ENCODE assay signal across 1 cellular context in the genomic region with DNA sequence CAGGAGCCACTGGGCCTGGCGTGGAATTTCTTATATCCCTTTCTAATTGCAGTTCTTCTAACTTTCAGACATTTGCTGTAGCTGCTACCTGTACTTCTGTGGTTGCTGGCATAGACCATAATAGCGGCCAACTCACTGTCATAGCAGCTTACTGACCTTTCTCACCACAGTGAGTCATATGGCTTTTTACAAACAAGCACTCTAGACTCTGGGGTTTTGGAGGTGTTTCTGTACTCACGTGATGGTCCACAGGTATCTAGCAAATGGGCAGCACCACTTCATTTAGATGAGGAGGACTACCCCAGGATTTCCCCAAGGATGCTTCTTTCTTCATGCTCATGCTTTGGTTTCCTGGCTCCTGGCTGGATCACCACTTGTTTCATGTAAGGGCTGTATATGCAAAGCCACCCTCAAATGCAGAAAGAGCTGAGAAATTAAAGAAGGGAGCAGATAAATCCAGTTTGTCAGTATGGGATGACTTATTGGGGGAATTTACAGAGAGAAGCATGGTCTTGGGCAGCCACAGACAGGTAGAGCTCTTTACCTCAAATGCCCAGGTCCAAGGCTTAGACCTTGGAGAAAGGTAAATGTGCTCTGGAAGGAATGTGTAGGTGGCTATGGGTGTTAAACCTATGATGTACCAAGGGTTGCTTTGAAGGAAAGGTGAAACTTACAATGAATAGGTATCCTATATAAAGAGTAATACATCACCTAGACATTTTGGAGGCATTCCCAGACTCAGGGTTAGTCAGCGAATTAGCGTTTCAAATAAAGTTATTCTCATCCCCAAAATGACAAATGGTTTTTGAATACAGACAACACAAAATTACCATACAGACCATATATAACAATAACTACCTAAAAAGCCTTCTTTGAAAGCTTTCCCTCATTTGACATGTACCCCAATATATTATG.
TF ChIP-seq lines count a peak whose summit lies in the region.

No MANE protein-coding gene starts in this region.

TF ChIP-seq in HepG2, 621 proteins besides CTCF, POLR2A, EP300 and RAD21:
- TF ChIP-seq, protein P1, sequence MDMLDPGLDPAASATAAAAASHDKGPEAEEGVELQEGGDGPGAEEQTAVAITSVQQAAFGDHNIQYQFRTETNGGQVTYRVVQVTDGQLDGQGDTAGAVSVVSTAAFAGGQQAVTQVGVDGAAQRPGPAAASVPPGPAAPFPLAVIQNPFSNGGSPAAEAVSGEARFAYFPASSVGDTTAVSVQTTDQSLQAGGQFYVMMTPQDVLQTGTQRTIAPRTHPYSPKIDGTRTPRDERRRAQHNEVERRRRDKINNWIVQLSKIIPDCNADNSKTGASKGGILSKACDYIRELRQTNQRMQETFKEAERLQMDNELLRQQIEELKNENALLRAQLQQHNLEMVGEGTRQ (IDR thresholded peaks at IDR 0.05; ENCODE audit: low read depth, low read length), result no peak
- TF ChIP-seq, protein P1 (CRISPR knock-in tag; IDR thresholded peaks at IDR 0.05; ENCODE audit: borderline replicate concordance), result peak; percentile 66; the same call in 1 of the 2 replicates
- TF ChIP-seq, protein P2, sequence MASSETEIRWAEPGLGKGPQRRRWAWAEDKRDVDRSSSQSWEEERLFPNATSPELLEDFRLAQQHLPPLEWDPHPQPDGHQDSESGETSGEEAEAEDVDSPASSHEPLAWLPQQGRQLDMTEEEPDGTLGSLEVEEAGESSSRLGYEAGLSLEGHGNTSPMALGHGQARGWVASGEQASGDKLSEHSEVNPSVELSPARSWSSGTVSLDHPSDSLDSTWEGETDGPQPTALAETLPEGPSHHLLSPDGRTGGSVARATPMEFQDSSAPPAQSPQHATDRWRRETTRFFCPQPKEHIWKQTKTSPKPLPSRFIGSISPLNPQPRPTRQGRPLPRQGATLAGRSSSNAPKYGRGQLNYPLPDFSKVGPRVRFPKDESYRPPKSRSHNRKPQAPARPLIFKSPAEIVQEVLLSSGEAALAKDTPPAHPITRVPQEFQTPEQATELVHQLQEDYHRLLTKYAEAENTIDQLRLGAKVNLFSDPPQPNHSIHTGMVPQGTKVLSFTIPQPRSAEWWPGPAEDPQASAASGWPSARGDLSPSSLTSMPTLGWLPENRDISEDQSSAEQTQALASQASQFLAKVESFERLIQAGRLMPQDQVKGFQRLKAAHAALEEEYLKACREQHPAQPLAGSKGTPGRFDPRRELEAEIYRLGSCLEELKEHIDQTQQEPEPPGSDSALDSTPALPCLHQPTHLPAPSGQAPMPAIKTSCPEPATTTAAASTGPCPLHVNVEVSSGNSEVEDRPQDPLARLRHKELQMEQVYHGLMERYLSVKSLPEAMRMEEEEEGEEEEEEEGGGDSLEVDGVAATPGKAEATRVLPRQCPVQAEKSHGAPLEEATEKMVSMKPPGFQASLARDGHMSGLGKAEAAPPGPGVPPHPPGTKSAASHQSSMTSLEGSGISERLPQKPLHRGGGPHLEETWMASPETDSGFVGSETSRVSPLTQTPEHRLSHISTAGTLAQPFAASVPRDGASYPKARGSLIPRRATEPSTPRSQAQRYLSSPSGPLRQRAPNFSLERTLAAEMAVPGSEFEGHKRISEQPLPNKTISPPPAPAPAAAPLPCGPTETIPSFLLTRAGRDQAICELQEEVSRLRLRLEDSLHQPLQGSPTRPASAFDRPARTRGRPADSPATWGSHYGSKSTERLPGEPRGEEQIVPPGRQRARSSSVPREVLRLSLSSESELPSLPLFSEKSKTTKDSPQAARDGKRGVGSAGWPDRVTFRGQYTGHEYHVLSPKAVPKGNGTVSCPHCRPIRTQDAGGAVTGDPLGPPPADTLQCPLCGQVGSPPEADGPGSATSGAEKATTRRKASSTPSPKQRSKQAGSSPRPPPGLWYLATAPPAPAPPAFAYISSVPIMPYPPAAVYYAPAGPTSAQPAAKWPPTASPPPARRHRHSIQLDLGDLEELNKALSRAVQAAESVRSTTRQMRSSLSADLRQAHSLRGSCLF (CRISPR knock-in tag; IDR thresholded peaks at IDR 0.05; ENCODE audit: borderline replicate concordance), result no peak
- peak; percentile 38; the same call in 1 of the 2 replicates for TF ChIP-seq TBX3 (IDR thresholded peaks at IDR 0.05; ENCODE audit: borderline replicate concordance)
- 0 out of 2 replicates have a peak, but pooled peaks have one; percentile 20 for TF ChIP-seq RARA (CRISPR knock-in tag; IDR thresholded peaks at IDR 0.05)
- TF ChIP-seq NR2F6 (IDR thresholded peaks at IDR 0.05), result 0 out of 2 replicates have a peak, but pooled peaks have one; percentile 19
- peak; percentile 20; the same call in 1 of the 2 replicates for TF ChIP-seq NR2F6 (CRISPR knock-in tag; IDR thresholded peaks at IDR 0.05)
- peak; percentile 57 for TF ChIP-seq SAP130 (CRISPR knock-in tag; IDR thresholded peaks at IDR 0.05; ENCODE audit: low read depth)
- TF ChIP-seq, protein P3, sequence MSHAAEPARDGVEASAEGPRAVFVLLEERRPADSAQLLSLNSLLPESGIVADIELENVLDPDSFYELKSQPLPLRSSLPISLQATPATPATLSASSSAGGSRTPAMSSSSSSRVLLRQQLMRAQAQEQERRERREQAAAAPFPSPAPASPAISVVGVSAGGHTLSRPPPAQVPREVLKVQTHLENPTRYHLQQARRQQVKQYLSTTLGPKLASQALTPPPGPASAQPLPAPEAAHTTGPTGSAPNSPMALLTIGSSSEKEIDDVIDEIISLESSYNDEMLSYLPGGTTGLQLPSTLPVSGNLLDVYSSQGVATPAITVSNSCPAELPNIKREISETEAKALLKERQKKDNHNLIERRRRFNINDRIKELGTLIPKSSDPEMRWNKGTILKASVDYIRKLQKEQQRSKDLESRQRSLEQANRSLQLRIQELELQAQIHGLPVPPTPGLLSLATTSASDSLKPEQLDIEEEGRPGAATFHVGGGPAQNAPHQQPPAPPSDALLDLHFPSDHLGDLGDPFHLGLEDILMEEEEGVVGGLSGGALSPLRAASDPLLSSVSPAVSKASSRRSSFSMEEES (CRISPR knock-in tag; IDR thresholded peaks at IDR 0.05), result peak; percentile 72; the same call in 1 of the 2 replicates
- peak; percentile 87 for TF ChIP-seq FOSL2 (CRISPR knock-in tag; IDR thresholded peaks at IDR 0.05)
- TF ChIP-seq HCFC1 (IDR thresholded peaks at IDR 0.05; ENCODE audit: low read depth, low read length), result no peak
- TF ChIP-seq, protein P4, sequence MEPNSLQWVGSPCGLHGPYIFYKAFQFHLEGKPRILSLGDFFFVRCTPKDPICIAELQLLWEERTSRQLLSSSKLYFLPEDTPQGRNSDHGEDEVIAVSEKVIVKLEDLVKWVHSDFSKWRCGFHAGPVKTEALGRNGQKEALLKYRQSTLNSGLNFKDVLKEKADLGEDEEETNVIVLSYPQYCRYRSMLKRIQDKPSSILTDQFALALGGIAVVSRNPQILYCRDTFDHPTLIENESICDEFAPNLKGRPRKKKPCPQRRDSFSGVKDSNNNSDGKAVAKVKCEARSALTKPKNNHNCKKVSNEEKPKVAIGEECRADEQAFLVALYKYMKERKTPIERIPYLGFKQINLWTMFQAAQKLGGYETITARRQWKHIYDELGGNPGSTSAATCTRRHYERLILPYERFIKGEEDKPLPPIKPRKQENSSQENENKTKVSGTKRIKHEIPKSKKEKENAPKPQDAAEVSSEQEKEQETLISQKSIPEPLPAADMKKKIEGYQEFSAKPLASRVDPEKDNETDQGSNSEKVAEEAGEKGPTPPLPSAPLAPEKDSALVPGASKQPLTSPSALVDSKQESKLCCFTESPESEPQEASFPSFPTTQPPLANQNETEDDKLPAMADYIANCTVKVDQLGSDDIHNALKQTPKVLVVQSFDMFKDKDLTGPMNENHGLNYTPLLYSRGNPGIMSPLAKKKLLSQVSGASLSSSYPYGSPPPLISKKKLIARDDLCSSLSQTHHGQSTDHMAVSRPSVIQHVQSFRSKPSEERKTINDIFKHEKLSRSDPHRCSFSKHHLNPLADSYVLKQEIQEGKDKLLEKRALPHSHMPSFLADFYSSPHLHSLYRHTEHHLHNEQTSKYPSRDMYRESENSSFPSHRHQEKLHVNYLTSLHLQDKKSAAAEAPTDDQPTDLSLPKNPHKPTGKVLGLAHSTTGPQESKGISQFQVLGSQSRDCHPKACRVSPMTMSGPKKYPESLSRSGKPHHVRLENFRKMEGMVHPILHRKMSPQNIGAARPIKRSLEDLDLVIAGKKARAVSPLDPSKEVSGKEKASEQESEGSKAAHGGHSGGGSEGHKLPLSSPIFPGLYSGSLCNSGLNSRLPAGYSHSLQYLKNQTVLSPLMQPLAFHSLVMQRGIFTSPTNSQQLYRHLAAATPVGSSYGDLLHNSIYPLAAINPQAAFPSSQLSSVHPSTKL (CRISPR knock-in tag; IDR thresholded peaks at IDR 0.05), result peak; percentile 11; the same call in 1 of the 2 replicates
- peak; percentile 49 for TF ChIP-seq TBX2 (CRISPR knock-in tag; IDR thresholded peaks at IDR 0.05; ENCODE audit: borderline replicate concordance)
- TF ChIP-seq NONO (IDR thresholded peaks at IDR 0.05), result no peak
- TF ChIP-seq NONO (CRISPR knock-in tag; conservative IDR thresholded peaks at IDR 0.05), result no peak
- TF ChIP-seq ZSCAN9 (CRISPR knock-in tag; IDR thresholded peaks at IDR 0.05; ENCODE audit: borderline replicate concordance), result no peak
- TF ChIP-seq, protein P5, sequence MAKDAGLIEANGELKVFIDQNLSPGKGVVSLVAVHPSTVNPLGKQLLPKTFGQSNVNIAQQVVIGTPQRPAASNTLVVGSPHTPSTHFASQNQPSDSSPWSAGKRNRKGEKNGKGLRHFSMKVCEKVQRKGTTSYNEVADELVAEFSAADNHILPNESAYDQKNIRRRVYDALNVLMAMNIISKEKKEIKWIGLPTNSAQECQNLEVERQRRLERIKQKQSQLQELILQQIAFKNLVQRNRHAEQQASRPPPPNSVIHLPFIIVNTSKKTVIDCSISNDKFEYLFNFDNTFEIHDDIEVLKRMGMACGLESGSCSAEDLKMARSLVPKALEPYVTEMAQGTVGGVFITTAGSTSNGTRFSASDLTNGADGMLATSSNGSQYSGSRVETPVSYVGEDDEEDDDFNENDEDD (CRISPR knock-in tag; IDR thresholded peaks at IDR 0.05; ENCODE audit: borderline replicate concordance), result no peak
- 0 out of 2 replicates have a peak, but pooled peaks have one; percentile 22 for TF ChIP-seq FOSL1 (CRISPR knock-in tag; IDR thresholded peaks at IDR 0.05; ENCODE audit: borderline replicate concordance)
- TF ChIP-seq, protein P6, sequence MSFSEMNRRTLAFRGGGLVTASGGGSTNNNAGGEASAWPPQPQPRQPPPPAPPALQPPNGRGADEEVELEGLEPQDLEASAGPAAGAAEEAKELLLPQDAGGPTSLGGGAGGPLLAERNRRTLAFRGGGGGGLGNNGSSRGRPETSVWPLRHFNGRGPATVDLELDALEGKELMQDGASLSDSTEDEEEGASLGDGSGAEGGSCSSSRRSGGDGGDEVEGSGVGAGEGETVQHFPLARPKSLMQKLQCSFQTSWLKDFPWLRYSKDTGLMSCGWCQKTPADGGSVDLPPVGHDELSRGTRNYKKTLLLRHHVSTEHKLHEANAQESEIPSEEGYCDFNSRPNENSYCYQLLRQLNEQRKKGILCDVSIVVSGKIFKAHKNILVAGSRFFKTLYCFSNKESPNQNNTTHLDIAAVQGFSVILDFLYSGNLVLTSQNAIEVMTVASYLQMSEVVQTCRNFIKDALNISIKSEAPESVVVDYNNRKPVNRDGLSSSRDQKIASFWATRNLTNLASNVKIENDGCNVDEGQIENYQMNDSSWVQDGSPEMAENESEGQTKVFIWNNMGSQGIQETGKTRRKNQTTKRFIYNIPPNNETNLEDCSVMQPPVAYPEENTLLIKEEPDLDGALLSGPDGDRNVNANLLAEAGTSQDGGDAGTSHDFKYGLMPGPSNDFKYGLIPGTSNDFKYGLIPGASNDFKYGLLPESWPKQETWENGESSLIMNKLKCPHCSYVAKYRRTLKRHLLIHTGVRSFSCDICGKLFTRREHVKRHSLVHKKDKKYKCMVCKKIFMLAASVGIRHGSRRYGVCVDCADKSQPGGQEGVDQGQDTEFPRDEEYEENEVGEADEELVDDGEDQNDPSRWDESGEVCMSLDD (CRISPR knock-in tag; IDR thresholded peaks at IDR 0.05; ENCODE audit: borderline replicate concordance), result no peak
- TF ChIP-seq RFX3 (CRISPR knock-in tag; IDR thresholded peaks at IDR 0.05), result no peak
- TF ChIP-seq BHLHE40 (IDR thresholded peaks at IDR 0.05; ENCODE audit: low read length), result peak; percentile 90
- 0 out of 2 replicates have a peak, but pooled peaks have one; percentile 21 for TF ChIP-seq SPEN (CRISPR knock-in tag; IDR thresholded peaks at IDR 0.05; ENCODE audit: low read depth)
